In genomic region chr17:70158581-70158980, GRCh38 we compare ENCODE assay signal across 23 cellular contexts. TPM values are rescaled to one million over a fixed set of nuclear protein-coding genes. Genes with fewer than 3 reads are reported as not detected.
"Had no signal": no experiment of that assay in that cellular context is flagged by ENCODE, and none has a peak within 500 bp of the region (broad histone marks: within the 10 kb centered on the region; RNA-seq: fewer than 3 reads in every experiment).

No MANE protein-coding gene starts in this region.

- H3K27ac ChIP-seq: gastroesophageal sphincter, thyroid gland had no signal

- H3K27me3 ChIP-seq: gastroesophageal sphincter, heart left ventricle, thyroid gland had no signal

- H3K4me1 ChIP-seq: gastroesophageal sphincter, heart left ventricle, thyroid gland had no signal

- H3K36me3 Mint-ChIP-seq: activated naive CD8-positive, alpha-beta T cell treated with anti-CD3 and anti-CD28 coated beads for 36 hours; naive thymus-derived CD4-positive, alpha-beta T cell had no signal

- H3K4me3 ChIP-seq: gastroesophageal sphincter, thyroid gland had no signal

- H3K4me1 Mint-ChIP-seq: activated naive CD8-positive, alpha-beta T cell treated with anti-CD3 and anti-CD28 coated beads for 36 hours; activated T-helper 17 cell treated with anti-CD3 and anti-CD28 coated beads, Interleukin-2, amount 50 U/mL, for 72 hours; naive thymus-derived CD4-positive, alpha-beta T cell had no signal

- H3K27ac Mint-ChIP-seq: activated naive CD8-positive, alpha-beta T cell treated with anti-CD3 and anti-CD28 coated beads for 36 hours; activated T-cell treated with anti-CD3 and anti-CD28 coated beads, Interleukin-2, amount 50 U/mL, for 24 hours; activated T-helper 17 cell treated with anti-CD3 and anti-CD28 coated beads, Interleukin-2, amount 50 U/mL, for 72 hours; dendritic cell treated with granulocyte-macrophage colony-stimulating factor and Interleukin-4, amounts not matched to agents 40 ng/mL and 50 ng/mL, for 4 days; naive thymus-derived CD4-positive, alpha-beta T cell; progenitor cell of endocrine pancreas had no signal

- H3K27me3 Mint-ChIP-seq: progenitor cell of endocrine pancreas had no signal

- DNase-seq: activated CD4-positive, alpha-beta T cell treated with anti-CD3 and anti-CD28 coated beads for 1 hour; activated CD8-positive, alpha-beta memory T cell treated with anti-CD3 and anti-CD28 coated beads for 24 hours; activated CD8-positive, alpha-beta memory T cell treated with anti-CD3 and anti-CD28 coated beads, Interleukin-2, amount 50 U/mL, for 4 hours; activated naive CD4-positive, alpha-beta T cell treated with Interleukin-2 at 50 U/mL for 16 hours; activated naive CD8-positive, alpha-beta T cell treated with anti-CD3 and anti-CD28 coated beads for 36 hours; activated T-cell treated with anti-CD3 and anti-CD28 coated beads, Interleukin-2, amount 50 U/mL, for 24 hours; amniotic stem cell; cerebellar nuclear complex; effector memory CD4-positive, alpha-beta T cell; heart left ventricle; islet precursor cell; left colon; naive thymus-derived CD4-positive, alpha-beta T cell; stimulated activated CD4-positive, alpha-beta T cell treated with anti-CD3 and anti-CD28 coated beads, Interleukin-4, amount 100 ng/mL, for 24 hours; stimulated activated naive CD4-positive, alpha-beta T cell treated with Interleukin-2 at 50 U/mL for 16 hours; T-helper 1 cell; thyroid gland had no signal

- H3K36me3 ChIP-seq: gastroesophageal sphincter, heart left ventricle, thyroid gland had no signal

- ATAC-seq: activated T-helper 17 cell treated with anti-CD3 and anti-CD28 coated beads, Interleukin-2, amount 50 U/mL, for 72 hours; esophagus mucosa; left colon; naive thymus-derived CD4-positive, alpha-beta T cell had no signal

- H3K4me3 Mint-ChIP-seq: activated naive CD8-positive, alpha-beta T cell treated with anti-CD3 and anti-CD28 coated beads for 36 hours; activated T-cell treated with anti-CD3 and anti-CD28 coated beads, Interleukin-2, amount 50 U/mL, for 24 hours; activated T-helper 17 cell treated with anti-CD3 and anti-CD28 coated beads, Interleukin-2, amount 50 U/mL, for 72 hours; dendritic cell treated with granulocyte-macrophage colony-stimulating factor and Interleukin-4, amounts not matched to agents 40 ng/mL and 50 ng/mL, for 4 days; naive thymus-derived CD4-positive, alpha-beta T cell; neural crest cell had no signal

- H3K9me3 Mint-ChIP-seq: activated naive CD8-positive, alpha-beta T cell treated with anti-CD3 and anti-CD28 coated beads for 36 hours; activated T-cell treated with anti-CD3 and anti-CD28 coated beads, Interleukin-2, amount 50 U/mL, for 24 hours; activated T-helper 17 cell treated with anti-CD3 and anti-CD28 coated beads, Interleukin-2, amount 50 U/mL, for 72 hours; dendritic cell treated with granulocyte-macrophage colony-stimulating factor and Interleukin-4, amounts not matched to agents 40 ng/mL and 50 ng/mL, for 4 days; naive thymus-derived CD4-positive, alpha-beta T cell; neural crest cell had no signal

RNA-seq across cellular contexts. Expression of gene KCNJ2, which starts 10.8 kb away (rescaled TPM):
- total RNA-seq: activated naive CD8-positive, alpha-beta T cell treated with anti-CD3 and anti-CD28 coated beads for 36 hours; activated T-helper 17 cell treated with anti-CD3 and anti-CD28 coated beads, Interleukin-2, amount 50 U/mL, for 72 hours had no signal
- polyA plus RNA-seq: naive thymus-derived CD4-positive, alpha-beta T cell had no signal
